In the genomic region with DNA sequence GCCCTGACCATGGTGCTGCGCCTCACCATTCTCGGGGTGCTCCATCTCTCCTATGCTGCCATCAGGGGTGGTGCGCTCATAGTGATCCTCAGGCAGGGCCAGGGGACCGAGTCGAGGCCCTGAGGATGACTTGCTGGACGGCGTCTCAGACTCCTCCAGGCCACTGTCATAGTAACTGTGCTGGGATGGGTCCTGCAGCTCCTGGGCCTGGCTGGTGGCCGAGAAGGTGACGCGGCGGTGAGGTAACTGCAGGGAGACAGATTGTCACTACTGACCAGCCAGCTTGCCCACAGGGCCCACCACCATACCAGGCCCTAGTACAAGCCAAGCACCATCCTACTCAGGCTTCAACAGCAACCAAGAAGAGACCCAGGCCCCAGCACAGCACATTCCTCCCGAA, we compare ENCODE assay signal across 1 cellular context.
TF ChIP-seq lines count a peak whose summit lies in the region.

No MANE protein-coding gene starts in this region.

TF ChIP-seq in GM23338, 12 proteins besides CTCF, POLR2A, EP300 and RAD21 (continued from another document):
- TF ChIP-seq, protein P1, sequence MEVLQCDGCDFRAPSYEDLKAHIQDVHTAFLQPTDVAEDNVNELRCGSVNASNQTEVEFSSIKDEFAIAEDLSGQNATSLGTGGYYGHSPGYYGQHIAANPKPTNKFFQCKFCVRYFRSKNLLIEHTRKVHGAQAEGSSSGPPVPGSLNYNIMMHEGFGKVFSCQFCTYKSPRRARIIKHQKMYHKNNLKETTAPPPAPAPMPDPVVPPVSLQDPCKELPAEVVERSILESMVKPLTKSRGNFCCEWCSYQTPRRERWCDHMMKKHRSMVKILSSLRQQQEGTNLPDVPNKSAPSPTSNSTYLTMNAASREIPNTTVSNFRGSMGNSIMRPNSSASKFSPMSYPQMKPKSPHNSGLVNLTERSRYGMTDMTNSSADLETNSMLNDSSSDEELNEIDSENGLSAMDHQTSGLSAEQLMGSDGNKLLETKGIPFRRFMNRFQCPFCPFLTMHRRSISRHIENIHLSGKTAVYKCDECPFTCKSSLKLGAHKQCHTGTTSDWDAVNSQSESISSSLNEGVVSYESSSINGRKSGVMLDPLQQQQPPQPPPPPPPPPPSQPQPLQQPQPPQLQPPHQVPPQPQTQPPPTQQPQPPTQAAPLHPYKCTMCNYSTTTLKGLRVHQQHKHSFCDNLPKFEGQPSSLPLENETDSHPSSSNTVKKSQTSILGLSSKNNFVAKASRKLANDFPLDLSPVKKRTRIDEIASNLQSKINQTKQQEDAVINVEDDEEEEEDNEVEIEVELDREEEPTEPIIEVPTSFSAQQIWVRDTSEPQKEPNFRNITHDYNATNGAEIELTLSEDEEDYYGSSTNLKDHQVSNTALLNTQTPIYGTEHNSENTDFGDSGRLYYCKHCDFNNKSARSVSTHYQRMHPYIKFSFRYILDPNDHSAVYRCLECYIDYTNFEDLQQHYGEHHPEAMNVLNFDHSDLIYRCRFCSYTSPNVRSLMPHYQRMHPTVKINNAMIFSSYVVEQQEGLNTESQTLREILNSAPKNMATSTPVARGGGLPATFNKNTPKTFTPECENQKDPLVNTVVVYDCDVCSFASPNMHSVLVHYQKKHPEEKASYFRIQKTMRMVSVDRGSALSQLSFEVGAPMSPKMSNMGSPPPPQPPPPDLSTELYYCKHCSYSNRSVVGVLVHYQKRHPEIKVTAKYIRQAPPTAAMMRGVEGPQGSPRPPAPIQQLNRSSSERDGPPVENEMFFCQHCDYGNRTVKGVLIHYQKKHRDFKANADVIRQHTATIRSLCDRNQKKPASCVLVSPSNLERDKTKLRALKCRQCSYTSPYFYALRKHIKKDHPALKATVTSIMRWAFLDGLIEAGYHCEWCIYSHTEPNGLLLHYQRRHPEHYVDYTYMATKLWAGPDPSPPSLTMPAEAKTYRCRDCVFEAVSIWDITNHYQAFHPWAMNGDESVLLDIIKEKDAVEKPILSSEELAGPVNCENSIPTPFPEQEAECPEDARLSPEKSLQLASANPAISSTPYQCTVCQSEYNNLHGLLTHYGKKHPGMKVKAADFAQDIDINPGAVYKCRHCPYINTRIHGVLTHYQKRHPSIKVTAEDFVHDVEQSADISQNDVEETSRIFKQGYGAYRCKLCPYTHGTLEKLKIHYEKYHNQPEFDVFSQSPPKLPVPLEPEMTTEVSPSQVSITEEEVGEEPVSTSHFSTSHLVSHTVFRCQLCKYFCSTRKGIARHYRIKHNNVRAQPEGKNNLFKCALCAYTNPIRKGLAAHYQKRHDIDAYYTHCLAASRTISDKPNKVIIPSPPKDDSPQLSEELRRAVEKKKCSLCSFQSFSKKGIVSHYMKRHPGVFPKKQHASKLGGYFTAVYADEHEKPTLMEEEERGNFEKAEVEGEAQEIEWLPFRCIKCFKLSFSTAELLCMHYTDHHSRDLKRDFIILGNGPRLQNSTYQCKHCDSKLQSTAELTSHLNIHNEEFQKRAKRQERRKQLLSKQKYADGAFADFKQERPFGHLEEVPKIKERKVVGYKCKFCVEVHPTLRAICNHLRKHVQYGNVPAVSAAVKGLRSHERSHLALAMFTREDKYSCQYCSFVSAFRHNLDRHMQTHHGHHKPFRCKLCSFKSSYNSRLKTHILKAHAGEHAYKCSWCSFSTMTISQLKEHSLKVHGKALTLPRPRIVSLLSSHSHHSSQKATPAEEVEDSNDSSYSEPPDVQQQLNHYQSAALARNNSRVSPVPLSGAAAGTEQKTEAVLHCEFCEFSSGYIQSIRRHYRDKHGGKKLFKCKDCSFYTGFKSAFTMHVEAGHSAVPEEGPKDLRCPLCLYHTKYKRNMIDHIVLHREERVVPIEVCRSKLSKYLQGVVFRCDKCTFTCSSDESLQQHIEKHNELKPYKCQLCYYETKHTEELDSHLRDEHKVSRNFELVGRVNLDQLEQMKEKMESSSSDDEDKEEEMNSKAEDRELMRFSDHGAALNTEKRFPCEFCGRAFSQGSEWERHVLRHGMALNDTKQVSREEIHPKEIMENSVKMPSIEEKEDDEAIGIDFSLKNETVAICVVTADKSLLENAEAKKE (CRISPR knock-in tag; IDR thresholded peaks at IDR 0.05) = no peak
